ENCODE assay signal across 7 cellular contexts in genomic region chr6:110682460-110682853, GRCh38.
DNase-seq lines count a peak whose midpoint lies in the region; ATAC-seq and TF ChIP-seq lines count a peak whose summit lies in the region.

No MANE protein-coding gene starts in this region.

- intact Hi-C loops in heart right ventricle (cut with DNase I): loop anchor here (1.0 to 10.0 kb wide), 12 partner anchors 132 to 315 kb away; partner anchors contain the start of genes AMD1 (in 3 of the 10) and CDK19 (in 1 of the 10)

- 7 to 20% methylated on average over 1 of the region's 1 CpG for WGBS in heart right ventricle, 2 donors

- POLR2A ChIA-PET in HEK293T (lab: Yijun Ruan, JAX): interaction anchor here (0.8 to 3.3 kb wide), 5 partner anchors 131 to 276 kb away, joined by 3 to 16 read pairs (median 7); partner anchors contain the start of genes AMD1, CDK19 and GTF3C6

- no peaks in the 10 kb centered on the region for H3K9me3 ChIP-seq in MG63
- H3K9me3 ChIP-seq in adipocyte (ENCODE audit: control insufficient read depth, low read length): no peaks in the 10 kb centered on the region
- H3K9me3 ChIP-seq in heart right ventricle: no peaks in the 10 kb centered on the region

- TF ChIP-seq CTCF in GM12873 (IDR thresholded peaks at IDR 0.05; ENCODE audit: insufficient read depth, low read depth, low read length, missing control alignments) (peak; percentile 67), heart right ventricle (IDR thresholded peaks at IDR 0.05) (peak; percentile 64 to 84 (median 78))

- CTCF ChIA-PET in HEK293T (lab: Yijun Ruan, JAX): interaction anchor here (0.6 to 2.7 kb wide), 11 partner anchors 8 to 736 kb away, joined by 3 to 10 read pairs (median 4); partner anchors contain the start of gene CDK19

- H3K27ac ChIP-seq in heart right ventricle: peak overlapping the region in 5 of 10 donors; percentile 27 to 61 (median 57)

- no peak overlapping the region for H3K9ac ChIP-seq in adipocyte (ENCODE audit: low read length)

- H3K4me3 ChIP-seq in MG63: no peak overlapping the region
- no peak overlapping the region for H3K4me3 ChIP-seq in adipocyte (ENCODE audit: low read length)
- H3K4me3 ChIP-seq in heart right ventricle: no peak overlapping the region

- ATAC-seq in heart right ventricle: peak; percentile 91 to 98 (median 96)

- H3K36me3 ChIP-seq in MG63 (no peaks in the 10 kb centered on the region), adipocyte (ENCODE audit: control insufficient read depth, insufficient read depth, low read length, severe bottlenecking) (no peaks in the 10 kb centered on the region), heart right ventricle (no peaks in the 10 kb centered on the region)

- peaks cover 3% of the 10 kb centered on the region for H3K4me1 ChIP-seq in adipocyte (ENCODE audit: control insufficient read depth, insufficient read depth, low read length)
- H3K4me1 ChIP-seq in heart right ventricle: peaks cover 0 to 30% (median 17%) of the 10 kb centered on the region in 9 donors

- H3K27me3 ChIP-seq in MG63 (no peaks in the 10 kb centered on the region), adipocyte (replicated peaks; ENCODE audit: control insufficient read depth, insufficient read depth, low read length) (no peaks in the 10 kb centered on the region), heart right ventricle (no peaks in the 10 kb centered on the region)

- DNase-seq in HEK293T (ENCODE audit: extremely low spot score): peak; percentile 74
- DNase-seq in MG63: peak; percentile 20
- DNase-seq in SIG-M5 (lab: John Stamatoyannopoulos, UW): peak; percentile 57
- peak; percentile 89 for DNase-seq in adipocyte (ENCODE audit: low read depth)
- peak in 1 of 2 donors; percentile 85 for DNase-seq in heart right ventricle
- DNase-seq in retina: peak; percentile 37

TF ChIP-seq in HEK293T, 16 proteins besides CTCF, POLR2A, EP300 and RAD21:
- TF ChIP-seq FOXA1 (IDR thresholded peaks at IDR 0.05): no peak
- TF ChIP-seq ELF4 (IDR thresholded peaks at IDR 0.05): peak; percentile 45
- TF ChIP-seq, protein P1, sequence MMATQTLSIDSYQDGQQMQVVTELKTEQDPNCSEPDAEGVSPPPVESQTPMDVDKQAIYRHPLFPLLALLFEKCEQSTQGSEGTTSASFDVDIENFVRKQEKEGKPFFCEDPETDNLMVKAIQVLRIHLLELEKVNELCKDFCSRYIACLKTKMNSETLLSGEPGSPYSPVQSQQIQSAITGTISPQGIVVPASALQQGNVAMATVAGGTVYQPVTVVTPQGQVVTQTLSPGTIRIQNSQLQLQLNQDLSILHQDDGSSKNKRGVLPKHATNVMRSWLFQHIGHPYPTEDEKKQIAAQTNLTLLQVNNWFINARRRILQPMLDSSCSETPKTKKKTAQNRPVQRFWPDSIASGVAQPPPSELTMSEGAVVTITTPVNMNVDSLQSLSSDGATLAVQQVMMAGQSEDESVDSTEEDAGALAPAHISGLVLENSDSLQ (IDR thresholded peaks at IDR 0.05): peak; percentile 96
TF ChIP-seq in HEK293T: peak in this region for 2.
